ENCODE assay signal across 33 cellular contexts in the genomic region with DNA sequence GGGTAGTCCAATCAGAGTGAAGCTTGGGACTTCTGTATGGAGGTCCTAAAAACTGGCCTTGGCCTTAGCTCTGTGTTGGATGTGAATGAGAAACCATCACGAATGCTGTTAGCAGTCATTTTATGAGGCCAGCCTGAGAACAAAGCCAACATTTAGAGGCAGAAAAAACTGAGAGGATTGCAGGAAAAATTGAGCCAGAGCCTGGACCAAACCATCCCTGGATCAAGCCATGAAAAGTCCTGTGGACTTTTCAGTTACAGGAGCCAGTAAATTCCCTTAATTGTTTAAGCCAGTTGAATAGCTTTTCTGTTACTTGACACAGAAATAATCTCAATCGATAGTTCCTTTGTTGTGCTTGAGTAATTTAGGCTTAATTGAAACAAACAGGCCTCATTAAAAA. TPM values are rescaled to one million over a fixed set of nuclear protein-coding genes. Genes with fewer than 3 reads are reported as not detected.
"Had no signal": no experiment of that assay in that cellular context is flagged by ENCODE, and none has a peak within 500 bp of the region (broad histone marks: within the 10 kb centered on the region; RNA-seq: fewer than 3 reads in every experiment).

No MANE protein-coding gene starts in this region.

- H3K4me1 Mint-ChIP-seq: activated CD4-positive, alpha-beta memory T cell treated with anti-CD3 and anti-CD28 coated beads, Interleukin-2, amount 10 ng/mL, durations not matched to agents 7 days and 5 days; activated CD8-positive, alpha-beta memory T cell treated with anti-CD3 and anti-CD28 coated beads, Interleukin-2, amount 10 ng/mL, durations not matched to agents 7 days and 5 days; activated naive CD4-positive, alpha-beta T cell treated with anti-CD3 and anti-CD28 coated beads, Interleukin-2, amount 50 U/mL, for 24 hours; activated naive CD8-positive, alpha-beta T cell treated with anti-CD3 and anti-CD28 coated beads, Interleukin-2, amount 10 ng/mL, durations not matched to agents 7 days and 5 days; central memory CD8-positive, alpha-beta T cell had no signal

- ATAC-seq: activated CD8-positive, alpha-beta memory T cell treated with anti-CD3 and anti-CD28 coated beads, Interleukin-2, amount 10 ng/mL, durations not matched to agents 7 days and 5 days; K562 had no signal

- H3K4me3 Mint-ChIP-seq: activated CD4-positive, alpha-beta memory T cell treated with anti-CD3 and anti-CD28 coated beads, Interleukin-2, amount 10 ng/mL, durations not matched to agents 7 days and 5 days; activated CD8-positive, alpha-beta memory T cell treated with anti-CD3 and anti-CD28 coated beads, Interleukin-2, amount 10 ng/mL, durations not matched to agents 7 days and 5 days; activated naive CD4-positive, alpha-beta T cell treated with anti-CD3 and anti-CD28 coated beads, Interleukin-2, amount 50 U/mL, for 24 hours; activated naive CD8-positive, alpha-beta T cell treated with anti-CD3 and anti-CD28 coated beads, Interleukin-2, amount 10 ng/mL, durations not matched to agents 7 days and 5 days; central memory CD8-positive, alpha-beta T cell had no signal

- H3K9me3 Mint-ChIP-seq: activated CD4-positive, alpha-beta memory T cell treated with anti-CD3 and anti-CD28 coated beads, Interleukin-2, amount 10 ng/mL, durations not matched to agents 7 days and 5 days; activated naive CD8-positive, alpha-beta T cell treated with anti-CD3 and anti-CD28 coated beads, Interleukin-2, amount 10 ng/mL, durations not matched to agents 7 days and 5 days had no signal

- H3K27me3 Mint-ChIP-seq: activated CD4-positive, alpha-beta memory T cell treated with anti-CD3 and anti-CD28 coated beads, Interleukin-2, amount 10 ng/mL, durations not matched to agents 7 days and 5 days; activated CD8-positive, alpha-beta memory T cell treated with anti-CD3 and anti-CD28 coated beads, Interleukin-2, amount 10 ng/mL, durations not matched to agents 7 days and 5 days; activated naive CD4-positive, alpha-beta T cell treated with anti-CD3 and anti-CD28 coated beads, Interleukin-2, amount 50 U/mL, for 24 hours; activated naive CD8-positive, alpha-beta T cell treated with anti-CD3 and anti-CD28 coated beads, Interleukin-2, amount 10 ng/mL, durations not matched to agents 7 days and 5 days; central memory CD8-positive, alpha-beta T cell had no signal

- DNase-seq: activated CD4-positive, alpha-beta memory T cell treated with anti-CD3 and anti-CD28 coated beads, Interleukin-2, amount 10 ng/mL, durations not matched to agents 7 days and 5 days; activated CD4-positive, alpha-beta T cell treated with anti-CD3 and anti-CD28 coated beads for 1 hour; activated CD4-positive, alpha-beta T cell treated with anti-CD3 and anti-CD28 coated beads for 48 hours; activated CD4-positive, CD25-positive, alpha-beta regulatory T cell; activated CD8-positive, alpha-beta memory T cell treated with anti-CD3 and anti-CD28 coated beads for 24 hours; activated CD8-positive, alpha-beta memory T cell treated with anti-CD3 and anti-CD28 coated beads, Interleukin-2, amount 10 ng/mL, durations not matched to agents 7 days and 5 days; activated gamma-delta T cell; activated naive CD4-positive, alpha-beta T cell treated with Interleukin-2 at 50 U/mL for 16 hours; activated naive CD8-positive, alpha-beta T cell treated with anti-CD3 and anti-CD28 coated beads, Interleukin-2, amount 10 ng/mL, durations not matched to agents 7 days and 5 days; activated T-cell treated with anti-CD3 and anti-CD28 coated beads, Interleukin-2, amount 50 U/mL, for 1 hour; NCI-H1105; NCI-H1417 treated with DMSO at 0.1 percent for 48 hours; NCI-H187 treated with DMSO at 0.1 percent for 48 hours; NCI-H2081 treated with DMSO at 0.1 percent for 48 hours; NCI-H226; NCI-H446 treated with DMSO at 0.1 percent for 48 hours; NCI-H524; NCI-H69; NK-92 treated with Interleukin-12 subunit alpha and Interleukin-12 subunit beta, amount 100 ng/mL, for 24 hours; OCI-M1; Right ventricle myocardium superior; SW 1271; T1000; WERI-Rb-1 had no signal

- H3K36me3 Mint-ChIP-seq: activated CD8-positive, alpha-beta memory T cell treated with anti-CD3 and anti-CD28 coated beads, Interleukin-2, amount 10 ng/mL, durations not matched to agents 7 days and 5 days; activated naive CD4-positive, alpha-beta T cell treated with anti-CD3 and anti-CD28 coated beads, Interleukin-2, amount 50 U/mL, for 24 hours; activated naive CD8-positive, alpha-beta T cell treated with anti-CD3 and anti-CD28 coated beads, Interleukin-2, amount 10 ng/mL, durations not matched to agents 7 days and 5 days had no signal

- H3K27ac Mint-ChIP-seq: activated CD4-positive, alpha-beta memory T cell treated with anti-CD3 and anti-CD28 coated beads, Interleukin-2, amount 10 ng/mL, durations not matched to agents 7 days and 5 days; activated CD8-positive, alpha-beta memory T cell treated with anti-CD3 and anti-CD28 coated beads, Interleukin-2, amount 10 ng/mL, durations not matched to agents 7 days and 5 days; activated naive CD4-positive, alpha-beta T cell treated with anti-CD3 and anti-CD28 coated beads, Interleukin-2, amount 50 U/mL, for 24 hours; activated naive CD8-positive, alpha-beta T cell treated with anti-CD3 and anti-CD28 coated beads, Interleukin-2, amount 10 ng/mL, durations not matched to agents 7 days and 5 days; activated T-helper 2 cell treated with anti-CD3 and anti-CD28 coated beads, Interferon-gamma antibody, Interleukin-2, Interleukin-4, amounts not matched to agents 10 μg/mL and 5 μg/mL and 100 μg/mL, durations not matched to agents 14 hours and 24 hours and 36 hours had no signal

RNA-seq across cellular contexts. Expression of gene SPATA31D4, which starts 42.6 kb away (rescaled TPM):
- total RNA-seq: activated CD4-positive, alpha-beta memory T cell treated with anti-CD3 and anti-CD28 coated beads, Interleukin-2, amount 10 ng/mL, durations not matched to agents 7 days and 5 days; activated CD8-positive, alpha-beta memory T cell treated with anti-CD3 and anti-CD28 coated beads, Interleukin-2, amount 10 ng/mL, durations not matched to agents 7 days and 5 days; activated naive CD8-positive, alpha-beta T cell treated with anti-CD3 and anti-CD28 coated beads, Interleukin-2, amount 10 ng/mL, durations not matched to agents 7 days and 5 days; activated T-helper 2 cell treated with anti-CD3 and anti-CD28 coated beads, Interferon-gamma antibody, Interleukin-2, Interleukin-4, amounts not matched to agents 10 μg/mL and 5 μg/mL and 100 μg/mL, durations not matched to agents 14 hours and 24 hours and 36 hours; ascending aorta; cardiac muscle cell; K562; M059J; Right ventricle myocardium superior; T-helper 1 cell treated with Interleukin-12 subunit alpha and Interleukin-12 subunit beta and Interleukin-4 antibody, amounts not matched to agents 30 ng/mL and 1 ng/mL, for 36 hours; T-helper 2 cell treated with Interferon-gamma antibody and Interleukin-4, amounts not matched to agents 100 ng/mL and 5 ng/mL, for 36 hours had no signal

RNA-seq across cellular contexts. Expression of gene SPATA31D3, which starts 57.7 kb away (rescaled TPM):
- total RNA-seq: activated CD4-positive, alpha-beta memory T cell treated with anti-CD3 and anti-CD28 coated beads, Interleukin-2, amount 10 ng/mL, durations not matched to agents 7 days and 5 days; activated CD8-positive, alpha-beta memory T cell treated with anti-CD3 and anti-CD28 coated beads, Interleukin-2, amount 10 ng/mL, durations not matched to agents 7 days and 5 days; activated naive CD8-positive, alpha-beta T cell treated with anti-CD3 and anti-CD28 coated beads, Interleukin-2, amount 10 ng/mL, durations not matched to agents 7 days and 5 days; activated T-helper 2 cell treated with anti-CD3 and anti-CD28 coated beads, Interferon-gamma antibody, Interleukin-2, Interleukin-4, amounts not matched to agents 10 μg/mL and 5 μg/mL and 100 μg/mL, durations not matched to agents 14 hours and 24 hours and 36 hours; ascending aorta; cardiac muscle cell; K562; M059J; Right ventricle myocardium superior; T-helper 1 cell treated with Interleukin-12 subunit alpha and Interleukin-12 subunit beta and Interleukin-4 antibody, amounts not matched to agents 30 ng/mL and 1 ng/mL, for 36 hours; T-helper 2 cell treated with Interferon-gamma antibody and Interleukin-4, amounts not matched to agents 100 ng/mL and 5 ng/mL, for 36 hours had no signal
